1 cellular context compared by ENCODE assay signal in the genomic region with DNA sequence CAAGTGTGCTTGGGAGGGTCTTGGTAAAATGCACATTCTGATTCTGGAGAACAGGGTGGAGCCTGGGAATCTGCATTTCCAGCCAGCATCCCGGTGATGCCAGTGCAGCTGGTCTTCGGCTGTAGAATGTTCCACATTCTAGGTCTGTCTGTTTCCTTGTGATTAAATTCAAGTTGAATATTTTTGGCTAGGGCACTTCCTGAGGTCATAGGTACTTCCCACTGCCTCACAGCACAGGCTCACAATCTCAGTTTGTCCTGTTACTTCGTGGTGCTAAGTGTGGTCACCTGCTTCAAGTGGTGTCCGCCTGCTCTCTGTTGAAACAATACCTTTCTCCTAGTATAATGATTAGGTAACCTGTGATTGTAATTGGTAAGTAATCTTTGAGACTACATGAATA.
TF ChIP-seq lines count a peak whose summit lies in the region.

No MANE protein-coding gene starts in this region.

TF ChIP-seq in SK-N-SH treated with all-trans-retinoic acid at 6 μM for 48 hours, 23 proteins besides CTCF, POLR2A, EP300 and RAD21 (continued from another document):
- TF ChIP-seq, protein P1, sequence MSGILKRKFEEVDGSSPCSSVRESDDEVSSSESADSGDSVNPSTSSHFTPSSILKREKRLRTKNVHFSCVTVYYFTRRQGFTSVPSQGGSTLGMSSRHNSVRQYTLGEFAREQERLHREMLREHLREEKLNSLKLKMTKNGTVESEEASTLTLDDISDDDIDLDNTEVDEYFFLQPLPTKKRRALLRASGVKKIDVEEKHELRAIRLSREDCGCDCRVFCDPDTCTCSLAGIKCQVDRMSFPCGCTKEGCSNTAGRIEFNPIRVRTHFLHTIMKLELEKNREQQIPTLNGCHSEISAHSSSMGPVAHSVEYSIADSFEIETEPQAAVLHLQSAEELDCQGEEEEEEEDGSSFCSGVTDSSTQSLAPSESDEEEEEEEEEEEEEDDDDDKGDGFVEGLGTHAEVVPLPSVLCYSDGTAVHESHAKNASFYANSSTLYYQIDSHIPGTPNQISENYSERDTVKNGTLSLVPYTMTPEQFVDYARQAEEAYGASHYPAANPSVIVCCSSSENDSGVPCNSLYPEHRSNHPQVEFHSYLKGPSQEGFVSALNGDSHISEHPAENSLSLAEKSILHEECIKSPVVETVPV (CRISPR knock-in tag; IDR thresholded peaks at IDR 0.05): no peak
- TF ChIP-seq SNAI2 (CRISPR knock-in tag; IDR thresholded peaks at IDR 0.05) (no peak), RARB (CRISPR knock-in tag; IDR thresholded peaks at IDR 0.05) (no peak), TOX (CRISPR knock-in tag; IDR thresholded peaks at IDR 0.05; ENCODE audit: borderline replicate concordance) (no peak), OSR1 (CRISPR knock-in tag; IDR thresholded peaks at IDR 0.05) (no peak), ZNF565 (CRISPR knock-in tag; conservative IDR thresholded peaks at IDR 0.05; ENCODE audit: low read depth) (no peak), ESRRG (CRISPR knock-in tag; IDR thresholded peaks at IDR 0.05) (no peak), CSDC2 (CRISPR knock-in tag; IDR thresholded peaks at IDR 0.05) (no peak), ZFP30 (CRISPR knock-in tag; IDR thresholded peaks at IDR 0.05) (no peak)
- TF ChIP-seq, protein P2, sequence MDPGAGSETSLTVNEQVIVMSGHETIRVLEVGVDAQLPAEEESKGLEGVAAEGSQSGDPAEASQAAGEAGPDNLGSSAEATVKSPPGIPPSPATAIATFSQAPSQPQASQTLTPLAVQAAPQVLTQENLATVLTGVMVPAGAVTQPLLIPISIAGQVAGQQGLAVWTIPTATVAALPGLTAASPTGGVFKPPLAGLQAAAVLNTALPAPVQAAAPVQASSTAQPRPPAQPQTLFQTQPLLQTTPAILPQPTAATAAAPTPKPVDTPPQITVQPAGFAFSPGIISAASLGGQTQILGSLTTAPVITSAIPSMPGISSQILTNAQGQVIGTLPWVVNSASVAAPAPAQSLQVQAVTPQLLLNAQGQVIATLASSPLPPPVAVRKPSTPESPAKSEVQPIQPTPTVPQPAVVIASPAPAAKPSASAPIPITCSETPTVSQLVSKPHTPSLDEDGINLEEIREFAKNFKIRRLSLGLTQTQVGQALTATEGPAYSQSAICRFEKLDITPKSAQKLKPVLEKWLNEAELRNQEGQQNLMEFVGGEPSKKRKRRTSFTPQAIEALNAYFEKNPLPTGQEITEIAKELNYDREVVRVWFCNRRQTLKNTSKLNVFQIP (CRISPR knock-in tag; IDR thresholded peaks at IDR 0.05; ENCODE audit: borderline replicate concordance, low read depth): no peak
- TF ChIP-seq, protein P3, sequence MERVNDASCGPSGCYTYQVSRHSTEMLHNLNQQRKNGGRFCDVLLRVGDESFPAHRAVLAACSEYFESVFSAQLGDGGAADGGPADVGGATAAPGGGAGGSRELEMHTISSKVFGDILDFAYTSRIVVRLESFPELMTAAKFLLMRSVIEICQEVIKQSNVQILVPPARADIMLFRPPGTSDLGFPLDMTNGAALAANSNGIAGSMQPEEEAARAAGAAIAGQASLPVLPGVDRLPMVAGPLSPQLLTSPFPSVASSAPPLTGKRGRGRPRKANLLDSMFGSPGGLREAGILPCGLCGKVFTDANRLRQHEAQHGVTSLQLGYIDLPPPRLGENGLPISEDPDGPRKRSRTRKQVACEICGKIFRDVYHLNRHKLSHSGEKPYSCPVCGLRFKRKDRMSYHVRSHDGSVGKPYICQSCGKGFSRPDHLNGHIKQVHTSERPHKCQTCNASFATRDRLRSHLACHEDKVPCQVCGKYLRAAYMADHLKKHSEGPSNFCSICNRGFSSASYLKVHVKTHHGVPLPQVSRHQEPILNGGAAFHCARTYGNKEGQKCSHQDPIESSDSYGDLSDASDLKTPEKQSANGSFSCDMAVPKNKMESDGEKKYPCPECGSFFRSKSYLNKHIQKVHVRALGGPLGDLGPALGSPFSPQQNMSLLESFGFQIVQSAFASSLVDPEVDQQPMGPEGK (CRISPR knock-in tag; IDR thresholded peaks at IDR 0.05; ENCODE audit: borderline replicate concordance): no peak
